In the genomic region with DNA sequence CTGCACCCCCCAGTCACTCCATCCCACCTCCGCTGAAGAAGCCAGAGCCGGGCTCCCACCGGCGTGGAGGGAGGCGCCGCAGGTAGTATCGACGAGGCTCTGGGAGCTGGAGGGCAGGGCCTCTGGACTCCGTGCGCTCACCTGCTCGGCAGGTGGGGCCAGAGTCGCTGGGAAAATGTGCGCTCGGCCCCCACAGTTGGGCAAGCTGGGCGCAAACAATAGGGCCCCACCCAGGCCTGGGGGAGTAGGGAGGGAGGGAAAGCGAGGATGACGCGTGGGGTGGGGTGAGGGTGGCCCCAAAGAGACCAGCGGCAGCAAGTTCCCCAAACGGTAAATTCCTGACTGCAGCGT, we compare ENCODE assay signal across 8 cellular contexts. TPM values are rescaled to one million over a fixed set of nuclear protein-coding genes. Genes with fewer than 3 reads are reported as not detected.
DNase-seq lines count a peak whose midpoint lies in the region; ATAC-seq lines count a peak whose summit lies in the region.

No MANE protein-coding gene starts in this region.

- peaks cover 14% of the 10 kb centered on the region; the same call in 1 of the 2 replicates for H3K27me3 ChIP-seq in iPS-20b (ENCODE audit: insufficient read depth, low read length)
- H3K27me3 ChIP-seq in stomach smooth muscle (ENCODE audit: control insufficient read depth in 1 of 2, insufficient read depth in 2 of 2, low read length in 2 of 2), result peaks cover 27 to 31% of the 10 kb centered on the region in 2 donors

- H3K4me3 ChIP-seq in iPS-20b (ENCODE audit: low read length), result peak overlapping the region; percentile 87
- peak overlapping the region; percentile 43 to 71 for H3K4me3 ChIP-seq in stomach smooth muscle (ENCODE audit: low read length in 2 of 2)

- no peaks in the 10 kb centered on the region for H3K36me3 Mint-ChIP-seq in activated naive CD8-positive, alpha-beta T cell treated with anti-CD3 and anti-CD28 coated beads, Interleukin-2, amount 10 ng/mL, durations not matched to agents 7 days and 5 days

- H3K9ac ChIP-seq in iPS-20b (ENCODE audit: low read depth, low read length), result peak overlapping the region; percentile 94; the same call in 1 of the 2 replicates
- no peak overlapping the region for H3K9ac ChIP-seq in stomach smooth muscle (ENCODE audit: low read length in 2 of 2)

- H3K27me3 Mint-ChIP-seq in activated naive CD8-positive, alpha-beta T cell treated with anti-CD3 and anti-CD28 coated beads, Interleukin-2, amount 10 ng/mL, durations not matched to agents 7 days and 5 days, result peaks cover 30% of the 10 kb centered on the region

- H3K4me3 Mint-ChIP-seq in activated naive CD8-positive, alpha-beta T cell treated with anti-CD3 and anti-CD28 coated beads, Interleukin-2, amount 10 ng/mL, durations not matched to agents 7 days and 5 days, result peak overlapping the region; percentile 47

- H3K9me3 ChIP-seq in iPS-20b (ENCODE audit: insufficient read depth, low read depth, low read length) (no peaks in the 10 kb centered on the region), stomach smooth muscle (ENCODE audit: control insufficient read depth in 2 of 2, low read length in 2 of 2) (no peaks in the 10 kb centered on the region)

- H3K9me3 Mint-ChIP-seq in activated naive CD8-positive, alpha-beta T cell treated with anti-CD3 and anti-CD28 coated beads, Interleukin-2, amount 10 ng/mL, durations not matched to agents 7 days and 5 days, result no peaks in the 10 kb centered on the region

- DNase-seq in Right ventricle myocardium inferior (ENCODE audit: missing footprints) (peak; percentile 65), Right ventricle myocardium superior (no peak), hippocampal formation (lab: John Stamatoyannopoulos, UW) (no peak), NCI-H1436 (lab: John Stamatoyannopoulos, UW) (no peak)
- no peak for DNase-seq in activated naive CD8-positive, alpha-beta T cell treated with anti-CD3 and anti-CD28 coated beads, Interleukin-2, amount 10 ng/mL, durations not matched to agents 7 days and 5 days

- ATAC-seq in Right ventricle myocardium inferior (no peak), Right ventricle myocardium superior (ENCODE audit: poor library complexity) (no peak), GM21619 (IDR thresholded peaks at IDR 0.05; ENCODE audit: unreplicated experiment) (no peak)
- no peak for ATAC-seq in activated naive CD8-positive, alpha-beta T cell treated with anti-CD3 and anti-CD28 coated beads, Interleukin-2, amount 10 ng/mL, durations not matched to agents 7 days and 5 days (ENCODE audit: low read depth)

- intact Hi-C loops in Right ventricle myocardium inferior (cut with DNase I) (no loop called here), Right ventricle myocardium superior (cut with DNase I) (no loop called here)

- peaks cover 11% of the 10 kb centered on the region; the same call in 1 of the 2 replicates for H3K4me1 ChIP-seq in iPS-20b (ENCODE audit: insufficient read depth, low read length)
- H3K4me1 ChIP-seq in stomach smooth muscle (ENCODE audit: control insufficient read depth, insufficient read depth, low read length), result peaks cover 28% of the 10 kb centered on the region

- H3K36me3 ChIP-seq in iPS-20b (ENCODE audit: insufficient read depth, low read depth, low read length) (no peaks in the 10 kb centered on the region), stomach smooth muscle (ENCODE audit: control insufficient read depth in 2 of 2, insufficient read depth in 2 of 2, low read length in 2 of 2) (no peaks in the 10 kb centered on the region)

- peak overlapping the region; percentile 73 for H3K27ac ChIP-seq in iPS-20b (ENCODE audit: low read length)
- no peak overlapping the region for H3K27ac ChIP-seq in stomach smooth muscle (ENCODE audit: low read length)

- POLR2A ChIA-PET in activated naive CD8-positive, alpha-beta T cell treated with anti-CD3 and anti-CD28 coated beads, Interleukin-2, amount 10 ng/mL, durations not matched to agents 7 days and 5 days (lab: Charles Lee), result interaction anchor here (0.6 to 0.7 kb wide), 2 partner anchors 96 to 180 kb away, joined by 3 to 4 read pairs; no protein-coding TSS in a partner anchor

- H3K4me1 Mint-ChIP-seq in activated naive CD8-positive, alpha-beta T cell treated with anti-CD3 and anti-CD28 coated beads, Interleukin-2, amount 10 ng/mL, durations not matched to agents 7 days and 5 days, result peaks cover 23% of the 10 kb centered on the region

- no peak overlapping the region for H3K27ac Mint-ChIP-seq in activated naive CD8-positive, alpha-beta T cell treated with anti-CD3 and anti-CD28 coated beads, Interleukin-2, amount 10 ng/mL, durations not matched to agents 7 days and 5 days

RNA-seq across cellular contexts. Expression of gene JUP, which starts 0.7 kb away (rescaled TPM):
- total RNA-seq in Right ventricle myocardium inferior (192 TPM), Right ventricle myocardium superior (195 TPM)
- total RNA-seq in activated naive CD8-positive, alpha-beta T cell treated with anti-CD3 and anti-CD28 coated beads, Interleukin-2, amount 10 ng/mL, durations not matched to agents 7 days and 5 days, result 10 to 100 TPM; 10.1 to 12.8 TPM

RNA-seq across cellular contexts. Expression of gene P3H4, which starts 25.9 kb away (rescaled TPM):
- total RNA-seq in Right ventricle myocardium inferior, result 7.8 TPM
- 6.7 TPM for total RNA-seq in Right ventricle myocardium superior
- total RNA-seq in activated naive CD8-positive, alpha-beta T cell treated with anti-CD3 and anti-CD28 coated beads, Interleukin-2, amount 10 ng/mL, durations not matched to agents 7 days and 5 days, result 1 to 10 TPM; 3.2 to 3.7 TPM

RNA-seq across cellular contexts. Expression of gene FKBP10, which starts 27.0 kb away (rescaled TPM):
- total RNA-seq in Right ventricle myocardium inferior (11.7 TPM), Right ventricle myocardium superior (10.6 TPM)
- total RNA-seq in activated naive CD8-positive, alpha-beta T cell treated with anti-CD3 and anti-CD28 coated beads, Interleukin-2, amount 10 ng/mL, durations not matched to agents 7 days and 5 days, result under 1 TPM; 0.53 to 0.94 TPM

RNA-seq across cellular contexts. Expression of gene NT5C3B, which starts 50.2 kb away (rescaled TPM):
- 18.1 TPM for total RNA-seq in Right ventricle myocardium inferior
- total RNA-seq in Right ventricle myocardium superior, result 14.7 TPM
- 10 to 100 TPM; 30.1 to 35.4 TPM for total RNA-seq in activated naive CD8-positive, alpha-beta T cell treated with anti-CD3 and anti-CD28 coated beads, Interleukin-2, amount 10 ng/mL, durations not matched to agents 7 days and 5 days

RNA-seq across cellular contexts. Expression of gene HAP1, which starts 51.4 kb away (rescaled TPM):
- total RNA-seq in Right ventricle myocardium inferior, result 0.14 TPM
- total RNA-seq in Right ventricle myocardium superior, result not detected
- under 1 TPM in 1 of 2 experiments, not detected in 1; 0.14 TPM for total RNA-seq in activated naive CD8-positive, alpha-beta T cell treated with anti-CD3 and anti-CD28 coated beads, Interleukin-2, amount 10 ng/mL, durations not matched to agents 7 days and 5 days

Comparison
In these comparisons a context has a peak if more than half of its experiments do, and no peak if none do; other contexts are left out.
1. RNA of gene JUP, which starts 0.7 kb away (total RNA-seq): 195 TPM in Right ventricle myocardium superior (single experiment) and 192 TPM in Right ventricle myocardium inferior (single experiment); 10.1 to 12.8 TPM in activated naive CD8-positive, alpha-beta T cell treated with anti-CD3 and anti-CD28 coated beads, Interleukin-2, amount 10 ng/mL, durations not matched to agents 7 days and 5 days; every median in the first group is over 10 times any median in the second.